25 cellular contexts compared by ENCODE assay signal in the genomic region with DNA sequence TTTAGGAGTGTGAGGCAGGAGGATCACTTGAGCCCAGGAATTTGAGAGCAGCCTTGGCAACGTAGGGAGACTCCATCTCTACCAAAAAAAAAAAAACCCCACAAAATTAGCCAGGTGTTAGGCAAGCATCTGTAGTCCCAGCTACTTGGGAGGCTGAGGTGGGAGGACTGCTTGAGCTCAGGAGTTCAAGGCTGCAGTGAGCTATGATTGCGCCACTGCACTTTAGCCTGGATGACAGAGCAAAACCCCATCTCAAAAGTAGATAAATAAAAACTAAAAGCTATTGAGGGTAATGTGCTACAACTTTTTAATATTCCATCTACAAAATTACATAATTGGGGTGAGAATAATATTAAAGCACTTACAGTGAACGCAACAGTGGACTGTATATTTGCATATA.
"Had no signal": no experiment of that assay in that cellular context is flagged by ENCODE, and none has a peak within 500 bp of the region (broad histone marks: within the 10 kb centered on the region; RNA-seq: fewer than 3 reads in every experiment).

No MANE protein-coding gene starts in this region.

- FAIRE-seq: colon, endothelial cell of umbilical vein, islet of Langerhans, keratinocyte had no signal

- ATAC-seq: esophagus mucosa; gastrocnemius medialis; heart right ventricle; left cardiac atrium; left lung; left ventricle myocardium superior; lower lobe of right lung; naive thymus-derived CD4-positive, alpha-beta T cell had no signal

- H3K4me3 ChIP-seq: coronary artery, dorsolateral prefrontal cortex, esophagus squamous epithelium, gastrocnemius medialis, heart right ventricle, left lung, lower lobe of right lung had no signal

- H3K27ac ChIP-seq: coronary artery, dorsolateral prefrontal cortex, esophagus squamous epithelium, gastrocnemius medialis, heart right ventricle, left lung, lower lobe of right lung had no signal

- DNase-seq: dermis blood vessel endothelial cell; dorsolateral prefrontal cortex; effector CD4-positive, alpha-beta T cell; effector memory CD4-positive, alpha-beta T cell; esophagus squamous epithelium; foreskin fibroblast; foreskin melanocyte; gastrocnemius medialis; glutamatergic neuron; head of caudate nucleus; heart right ventricle; hippocampal formation; left cardiac atrium; left lung; left ventricle myocardium superior; lower lobe of right lung; mesenchymal stem cell; midbrain; naive thymus-derived CD4-positive, alpha-beta T cell had no signal

- H3K9me3 ChIP-seq: esophagus squamous epithelium, gastrocnemius medialis, heart right ventricle, left lung, lower lobe of right lung had no signal

- H3K27me3 ChIP-seq: dorsolateral prefrontal cortex, esophagus squamous epithelium, gastrocnemius medialis, heart right ventricle, left lung had no signal
